ENCODE assay signal across 40 cellular contexts in the genomic region with DNA sequence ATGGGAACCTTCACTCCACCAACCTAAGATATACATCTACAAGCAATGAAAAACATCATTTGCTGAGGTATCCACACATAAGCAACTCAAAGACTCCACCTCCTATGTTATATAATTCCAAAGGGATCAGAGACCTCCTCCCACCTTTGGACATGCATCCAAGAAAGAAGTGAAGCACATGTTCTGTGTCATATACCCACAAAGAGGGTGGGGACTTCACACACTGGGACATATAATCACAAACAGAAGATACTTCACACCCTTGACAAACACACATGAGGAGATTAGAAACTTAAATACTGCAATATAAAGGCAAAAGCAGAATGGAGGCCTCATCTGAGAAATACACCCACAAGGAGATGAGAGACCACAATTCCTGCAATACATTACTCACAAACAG. TPM values are rescaled to one million over a fixed set of nuclear protein-coding genes. Genes with fewer than 3 reads are reported as not detected.
"Had no signal": no experiment of that assay in that cellular context is flagged by ENCODE, and none has a peak within 500 bp of the region (broad histone marks: within the 10 kb centered on the region; RNA-seq: fewer than 3 reads in every experiment).

No MANE protein-coding gene starts in this region.

- DNase-seq: Karpas-422, Kasumi-1, KBM-7, KG1, MG63, MM.1S, MV-4-11, NCI-H1048, NCI-H1092, NCI-H1092 treated with DMSO at 0.1 percent for 48 hours, NCI-H1105, NCI-H1105 treated with DMSO at 0.1 percent for 48 hours, NCI-H1417, NCI-H1417 treated with DMSO at 0.1 percent for 48 hours, NCI-H1436, NCI-H1436 treated with DMSO at 0.1 percent for 48 hours, NCI-H146, NCI-H1694, NCI-H1694 treated with DMSO at 0.1 percent for 48 hours, NCI-H187, NCI-H187 treated with DMSO at 0.1 percent for 48 hours, NCI-H1930, NCI-H2029, NCI-H2029 treated with DMSO at 0.1 percent for 48 hours, NCI-H2081, NCI-H2081 treated with DMSO at 0.1 percent for 48 hours, NCI-H2107, NCI-H2171, NCI-H2171 treated with DMSO at 0.1 percent for 48 hours, NCI-H2227 treated with DMSO at 0.1 percent for 48 hours, NCI-H226, NCI-H345, NCI-H446, NCI-H446 treated with DMSO at 0.1 percent for 48 hours, NCI-H510A had no signal

- H3K27ac ChIP-seq: KMS-11 had no signal

- H3K36me3 ChIP-seq: MG63 had no signal

- H3K4me3 ChIP-seq: MG63 had no signal

- H3K27me3 ChIP-seq: MG63 had no signal

- H3K9me3 ChIP-seq: MG63 had no signal

RNA-seq across cellular contexts. Expression of gene WAS, which starts 38.3 kb away (rescaled TPM):
- total RNA-seq: LHCN-M2, M059J had no signal

RNA-seq across cellular contexts. Expression of gene GLOD5, which starts 39.6 kb away (rescaled TPM):
- total RNA-seq: LHCN-M2, M059J, MCF 10A, NCI-H460 had no signal
